ENCODE assay signal across 1 cellular context in genomic region chr13:44918323-44919102, GRCh38.
TF ChIP-seq lines count a peak whose summit lies in the region.

No MANE protein-coding gene starts in this region.

TF ChIP-seq in K562, 482 proteins besides CTCF, POLR2A, EP300 and RAD21 (continued from another document and continues in another):
- TF ChIP-seq ZBTB11 (CRISPR knock-in tag; IDR thresholded peaks at IDR 0.05) (0 out of 6 replicates have a peak, but pooled peaks of 1 of the 3 experiments have one; percentile 5), ATF7 (IDR thresholded peaks at IDR 0.05) (peak; percentile 55; the same call in 1 of the 2 replicates), ILK (tag; IDR thresholded peaks at IDR 0.05; ENCODE audit: borderline replicate concordance, low read depth) (no peak), PATZ1 (CRISPR knock-in tag; IDR thresholded peaks at IDR 0.05; ENCODE audit: borderline replicate concordance) (no peak), NRF1 (conservative IDR thresholded peaks at IDR 0.05 in 1 of 2, IDR thresholded peaks at IDR 0.05 in 1 of 2) (no peak), RB1 (IDR thresholded peaks at IDR 0.05; ENCODE audit: low read depth) (0 out of 2 replicates have a peak, but pooled peaks have one; percentile 29), ATF1 (CRISPR knock-in tag; IDR thresholded peaks at IDR 0.05) (peak; percentile 82), ATF1 (tag; IDR thresholded peaks at IDR 0.05) (peak; percentile 89), MNT (conservative IDR thresholded peaks at IDR 0.05) (peak in 1 of 2 experiments; percentile 81; a peak in 3 of 4 replicates), RNF219 (CRISPR knock-in tag; IDR thresholded peaks at IDR 0.05) (no peak), CTCFL (IDR thresholded peaks at IDR 0.05; ENCODE audit: borderline replicate concordance, insufficient read depth, low read depth, low read length, poor library complexity, severe bottlenecking) (no peak), MED1 (CRISPR knock-in tag; IDR thresholded peaks at IDR 0.05; ENCODE audit: borderline replicate concordance) (no peak), TBP (optimal IDR thresholded peaks at IDR 0.05; ENCODE audit: low read depth, low read length) (no peak), DMBX1 (CRISPR knock-in tag; IDR thresholded peaks at IDR 0.05; ENCODE audit: borderline replicate concordance) (no peak), STAT6 (CRISPR knock-in tag; IDR thresholded peaks at IDR 0.05) (no peak), HES1 (IDR thresholded peaks at IDR 0.05; ENCODE audit: low read depth) (no peak), FOSL1 (tag; conservative IDR thresholded peaks at IDR 0.05) (peak; percentile 66), BRF1 (IDR thresholded peaks at IDR 0.05; ENCODE audit: borderline replicate concordance, extremely low read depth, insufficient read length) (no peak), SMARCA5 (IDR thresholded peaks at IDR 0.05) (0 out of 2 replicates have a peak, but pooled peaks have one; percentile 33), C11orf30 (IDR thresholded peaks at IDR 0.05; ENCODE audit: low read depth) (peak; percentile 70), KAT2B (IDR thresholded peaks at IDR 0.05; ENCODE audit: low read depth, low read length) (no peak), TRIM28 (IDR thresholded peaks at IDR 0.05) (0 out of 2 replicates have a peak, but pooled peaks have one; percentile 10), ADNP (tag; IDR thresholded peaks at IDR 0.05) (0 out of 2 replicates have a peak, but pooled peaks have one; percentile 45), NR3C1 (CRISPR knock-in tag; IDR thresholded peaks at IDR 0.05) (no peak), XRCC3 (IDR thresholded peaks at IDR 0.05) (no peak), ARID2 (IDR thresholded peaks at IDR 0.05) (no peak), DIDO1 (tag; IDR thresholded peaks at IDR 0.05; ENCODE audit: low read depth) (no peak; the same call in 1 of the 2 replicates), CBX3 (IDR thresholded peaks at IDR 0.05; ENCODE audit: borderline replicate concordance in 1 of 2, low read length in 2 of 2) (peak in 1 of 2 experiments; percentile 70; a peak in 1 of 3 replicates), MAFK (IDR thresholded peaks at IDR 0.05; ENCODE audit: low read length) (0 out of 2 replicates have a peak, but pooled peaks have one; percentile 7), ZNF436 (CRISPR knock-in tag; IDR thresholded peaks at IDR 0.05) (no peak), HLTF (IDR thresholded peaks at IDR 0.05) (peak; percentile 40; the same call in 1 of the 2 replicates), E2F6 (IDR thresholded peaks at IDR 0.05; ENCODE audit: borderline replicate concordance in 1 of 2, extremely low read depth in 1 of 2, insufficient read depth in 1 of 2, insufficient read length in 1 of 2, low read depth in 1 of 2, low read length in 1 of 2, poor library complexity in 1 of 2, severe bottlenecking in 1 of 2) (peak; percentile 45 to 50), ZNF764 (CRISPR knock-in tag; IDR thresholded peaks at IDR 0.05; ENCODE audit: low read depth) (no peak), PTTG1 (tag; IDR thresholded peaks at IDR 0.05; ENCODE audit: low read depth) (no peak), ZNF655 (CRISPR knock-in tag; IDR thresholded peaks at IDR 0.05) (no peak), E2F1 (CRISPR knock-in tag; IDR thresholded peaks at IDR 0.05) (no peak), ZNF165 (CRISPR knock-in tag; IDR thresholded peaks at IDR 0.05; ENCODE audit: borderline replicate concordance) (no peak), CREB1 (IDR thresholded peaks at IDR 0.05) (peak; percentile 86), CREB1 (CRISPR knock-in tag; IDR thresholded peaks at IDR 0.05) (peak; percentile 91), XRCC5 (IDR thresholded peaks at IDR 0.05; ENCODE audit: low read depth, low read length) (peak; percentile 58; the same call in 1 of the 2 replicates), ZKSCAN8 (CRISPR knock-in tag; IDR thresholded peaks at IDR 0.05) (no peak), CHCHD3 (CRISPR knock-in tag; IDR thresholded peaks at IDR 0.05) (no peak), FOXK2 (conservative IDR thresholded peaks at IDR 0.05 in 1 of 2, IDR thresholded peaks at IDR 0.05 in 1 of 2; ENCODE audit: low read depth in 2 of 2) (0 out of 4 replicates have a peak, but pooled peaks of 1 of the 2 experiments have one; percentile 14), GTF2F1 (IDR thresholded peaks at IDR 0.05; ENCODE audit: low read depth, low read length) (no peak)
